Comparison of ENCODE assay signal across 9 cellular contexts in the genomic region with DNA sequence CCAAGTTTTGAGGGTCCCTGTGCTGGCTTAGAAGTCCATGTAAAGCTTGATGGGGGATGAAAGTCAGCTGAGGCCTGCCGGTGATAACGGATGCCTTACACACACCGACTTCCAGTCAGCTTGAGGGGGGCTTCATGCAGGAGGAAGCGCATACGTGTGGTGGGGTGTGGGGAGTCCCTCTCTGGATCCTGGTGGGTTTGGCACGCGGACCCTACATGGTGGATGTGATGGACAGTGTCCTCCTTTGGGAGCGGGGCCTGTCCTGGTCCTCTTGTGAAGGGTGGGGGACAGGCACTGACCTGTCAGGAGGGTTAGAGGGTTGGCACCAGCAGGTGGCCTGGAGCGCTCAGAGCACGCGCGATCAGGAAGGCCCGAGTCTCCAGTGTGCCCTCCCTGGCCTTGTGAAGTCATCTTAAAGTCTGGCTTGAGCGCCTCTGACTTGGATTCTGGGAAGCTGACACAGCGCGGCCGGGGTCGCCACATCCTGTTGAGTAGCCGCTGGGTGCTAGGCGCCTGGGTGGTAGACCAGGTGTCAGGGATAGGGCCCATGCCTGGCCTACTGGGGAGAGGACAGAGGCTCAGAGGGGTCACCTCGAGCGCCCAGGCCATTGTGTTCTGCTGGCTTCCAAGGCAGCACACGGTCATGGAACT. TPM values are rescaled to one million over a fixed set of nuclear protein-coding genes. Genes with fewer than 3 reads are reported as not detected.
DNase-seq lines count a peak whose midpoint lies in the region; ATAC-seq and TF ChIP-seq lines count a peak whose summit lies in the region.
"Had no signal": no experiment of that assay in that cellular context is flagged by ENCODE, and none has a peak within 500 bp of the region (broad histone marks: within the 10 kb centered on the region; RNA-seq: fewer than 3 reads in every experiment).

No MANE protein-coding gene starts in this region.

- no peaks in the 10 kb centered on the region for H3K27me3 ChIP-seq in thoracic aorta (replicated peaks; ENCODE audit: insufficient read depth)

- H3K27ac ChIP-seq in thoracic aorta: peak overlapping the region in 1 of 2 donors; percentile 2

- H3K27ac Mint-ChIP-seq in activated naive CD4-positive, alpha-beta T cell treated with anti-CD3 and anti-CD28 coated beads for 36 hours: peak overlapping the region; percentile 92
- peak overlapping the region; percentile 96 to 98 (median 97) for H3K27ac Mint-ChIP-seq in immature natural killer cell

- peak overlapping the region; percentile 92 for H3K4me3 Mint-ChIP-seq in activated naive CD4-positive, alpha-beta T cell treated with anti-CD3 and anti-CD28 coated beads for 36 hours
- H3K4me3 Mint-ChIP-seq in immature natural killer cell: peak overlapping the region; percentile 89 to 96 (median 95)

- no peaks in the 10 kb centered on the region for H3K9me3 Mint-ChIP-seq in activated naive CD4-positive, alpha-beta T cell treated with anti-CD3 and anti-CD28 coated beads for 36 hours
- H3K9me3 Mint-ChIP-seq in immature natural killer cell: no peaks in the 10 kb centered on the region

- intact Hi-C loops in activated naive CD4-positive, alpha-beta T cell treated with anti-CD3 and anti-CD28 coated beads for 36 hours (cut with micrococcal nuclease): no loop called here

- H3K9me3 ChIP-seq in thoracic aorta: no peaks in the 10 kb centered on the region

- peaks cover 66% of the 10 kb centered on the region for H3K4me1 Mint-ChIP-seq in activated naive CD4-positive, alpha-beta T cell treated with anti-CD3 and anti-CD28 coated beads for 36 hours (ENCODE audit: low read depth)
- H3K4me1 Mint-ChIP-seq in immature natural killer cell: peaks cover 69 to 70% of the 10 kb centered on the region in 2 donors

- no peak for TF ChIP-seq CTCF in thoracic aorta (IDR thresholded peaks at IDR 0.05)

- peaks cover 32 to 56% of the 10 kb centered on the region in 2 donors for H3K4me1 ChIP-seq in thoracic aorta (ENCODE audit: control insufficient read depth in 1 of 2, low read depth in 2 of 2)

- DNase-seq in activated naive CD4-positive, alpha-beta T cell treated with anti-CD3 and anti-CD28 coated beads for 36 hours: peak; percentile 37
- DNase-seq in activated naive CD4-positive, alpha-beta T cell treated with anti-CD3 and anti-CD28 coated beads, Interleukin-2, amount 50 U/mL, for 16 hours: no peak
- peak; percentile 63 to 70 for DNase-seq in activated T-cell treated with anti-CD3 and anti-CD28 coated beads, Interleukin-2, amount 50 U/mL, for 48 hours
- DNase-seq in immature natural killer cell (peak in 2 of 3 donors; percentile 31 to 46), thoracic aorta (ENCODE audit: low spot score) (no peak)
- DNase-seq: GDM1 had no signal

- no peaks in the 10 kb centered on the region for H3K36me3 ChIP-seq in thoracic aorta

- no peaks in the 10 kb centered on the region for H3K27me3 Mint-ChIP-seq in activated naive CD4-positive, alpha-beta T cell treated with anti-CD3 and anti-CD28 coated beads for 36 hours (ENCODE audit: low read depth)
- peaks cover 12 to 38% (median 16%) of the 10 kb centered on the region in 3 donors for H3K27me3 Mint-ChIP-seq in immature natural killer cell (ENCODE audit: low read depth in 3 of 3)

- H3K4me3 ChIP-seq in thoracic aorta: peak overlapping the region; percentile 99

- no peak for ATAC-seq in thoracic aorta (ENCODE audit: insufficient number of reproducible peaks, low FRiP score, low read depth)
- no peak for ATAC-seq in HG02840 (IDR thresholded peaks at IDR 0.05; ENCODE audit: low FRiP score, unreplicated experiment)
- ATAC-seq in HG03565 (IDR thresholded peaks at IDR 0.05; ENCODE audit: unreplicated experiment): no peak
- no peak for ATAC-seq in HG03139 (IDR thresholded peaks at IDR 0.05; ENCODE audit: unreplicated experiment)

- CTCF ChIA-PET in activated naive CD4-positive, alpha-beta T cell treated with anti-CD3 and anti-CD28 coated beads for 36 hours (lab: Charles Lee): no interaction called here

- peaks cover 21% of the 10 kb centered on the region for H3K36me3 Mint-ChIP-seq in activated naive CD4-positive, alpha-beta T cell treated with anti-CD3 and anti-CD28 coated beads for 36 hours (ENCODE audit: low read depth)
- peaks cover 0 to 4% (median 0%) of the 10 kb centered on the region in 3 donors for H3K36me3 Mint-ChIP-seq in immature natural killer cell

RNA-seq across cellular contexts. Expression of a gene that starts 2.9 kb away (rescaled TPM):
- total RNA-seq in activated naive CD4-positive, alpha-beta T cell treated with anti-CD3 and anti-CD28 coated beads for 36 hours: 100 to 1,000 TPM; 253 to 265 TPM
- polyA plus RNA-seq in immature natural killer cell: 10 to 100 TPM in 1 of 3 donors, 1 to 10 TPM in 2; 4.3 to 10.3 (median 8.0) TPM
- 10 to 100 TPM; 34.9 to 76.9 TPM for total RNA-seq in thoracic aorta

RNA-seq across cellular contexts. Expression of a gene that starts 8.9 kb away (rescaled TPM):
- 10 to 100 TPM; 23.5 to 25.0 TPM for total RNA-seq in activated naive CD4-positive, alpha-beta T cell treated with anti-CD3 and anti-CD28 coated beads for 36 hours
- 10 to 100 TPM in 2 of 3 donors, 1 to 10 TPM in 1; 7.9 to 16.5 (median 10.5) TPM for polyA plus RNA-seq in immature natural killer cell
- 10 to 100 TPM; 27.6 to 55.1 TPM for total RNA-seq in thoracic aorta

RNA-seq across cellular contexts. Expression of a gene that starts 26.6 kb away (rescaled TPM):
- total RNA-seq in activated naive CD4-positive, alpha-beta T cell treated with anti-CD3 and anti-CD28 coated beads for 36 hours: 100 to 1,000 TPM; 138 to 148 TPM
- polyA plus RNA-seq in immature natural killer cell: 100 to 1,000 TPM; 209 to 227 (median 213) TPM
- 100 to 1,000 TPM in 1 of 2 donors, 10 to 100 TPM in 1; 83.3 to 110 TPM for total RNA-seq in thoracic aorta

RNA-seq across cellular contexts. Expression of a gene that starts 27.9 kb away (rescaled TPM):
- total RNA-seq in activated naive CD4-positive, alpha-beta T cell treated with anti-CD3 and anti-CD28 coated beads for 36 hours: 1,000 to 10,000 TPM; 1,902 to 1,906 TPM
- polyA plus RNA-seq in immature natural killer cell: 1,000 to 10,000 TPM; 1,383 to 2,244 (median 1,622) TPM
- total RNA-seq in thoracic aorta: 1,000 to 10,000 TPM; 1,512 to 2,119 TPM

RNA-seq across cellular contexts. Expression of a gene that starts 39.7 kb away (rescaled TPM):
- total RNA-seq in activated naive CD4-positive, alpha-beta T cell treated with anti-CD3 and anti-CD28 coated beads for 36 hours: under 1 TPM; 0.07 to 0.12 TPM
- under 1 TPM in 1 of 3 donors, not detected in 2; 0.06 TPM for polyA plus RNA-seq in immature natural killer cell
- under 1 TPM; 0.41 to 0.78 TPM for total RNA-seq in thoracic aorta

Comparison
In these comparisons a context has a peak if more than half of its experiments do, and no peak if none do; other contexts are left out.
1. DNase-seq: peak in activated naive CD4-positive, alpha-beta T cell treated with anti-CD3 and anti-CD28 coated beads for 36 hours (single experiment), activated T-cell treated with anti-CD3 and anti-CD28 coated beads, Interleukin-2, amount 50 U/mL, for 48 hours (2 of 2) and immature natural killer cell (2 of 3); none in activated naive CD4-positive, alpha-beta T cell treated with anti-CD3 and anti-CD28 coated beads, Interleukin-2, amount 50 U/mL, for 16 hours (single experiment) and thoracic aorta (single experiment).